In the genomic region with DNA sequence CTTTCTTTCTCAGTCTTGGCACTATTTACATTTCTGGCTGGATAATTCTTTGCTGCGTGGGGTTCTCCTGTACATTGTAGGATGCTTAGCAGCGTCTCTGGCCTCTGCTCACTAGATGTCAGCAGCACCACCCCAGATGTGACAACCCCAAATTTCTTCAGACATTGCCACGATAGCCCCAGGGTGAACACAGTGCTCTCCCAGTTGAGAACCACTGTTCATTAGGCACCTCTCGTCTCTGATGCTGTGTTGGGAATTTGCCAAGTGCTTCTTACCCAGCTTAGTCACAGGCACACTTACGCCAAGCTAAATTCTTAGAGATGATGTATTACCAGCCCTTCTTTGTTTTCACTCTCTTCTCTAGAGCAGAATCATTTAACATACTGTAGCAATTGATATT, we compare ENCODE assay signal across 12 cellular contexts. TPM values are rescaled to one million over a fixed set of nuclear protein-coding genes. Genes with fewer than 3 reads are reported as not detected.
DNase-seq lines count a peak whose midpoint lies in the region; ATAC-seq, FAIRE-seq and TF ChIP-seq lines count a peak whose summit lies in the region.
"Had no signal": no experiment of that assay in that cellular context is flagged by ENCODE, and none has a peak within 500 bp of the region (broad histone marks: within the 10 kb centered on the region; RNA-seq: fewer than 3 reads in every experiment).

No MANE protein-coding gene starts in this region.

- POLR2A ChIA-PET in CD8-positive, alpha-beta T cell (lab: Charles Lee) = no interaction called here

- H3K27ac ChIP-seq in astrocyte (ENCODE audit: low read depth, low read length) (peak overlapping the region; percentile 81), osteoblast (ENCODE audit: low read depth, low read length) (peak overlapping the region; percentile 76)
- H3K27ac ChIP-seq in effector memory CD4-positive, alpha-beta T cell (ENCODE audit: insufficient read depth, low read length, poor library complexity, severe bottlenecking) = no peak overlapping the region
- no peak overlapping the region for H3K27ac ChIP-seq in CD8-positive, alpha-beta T cell (ENCODE audit: low read depth, low read length)

- H3K4me1 Mint-ChIP-seq in astrocyte (ENCODE audit: low read depth, unreplicated experiment) = peaks cover 28% of the 10 kb centered on the region
- H3K4me1 Mint-ChIP-seq in CD8-positive, alpha-beta T cell (ENCODE audit: low read depth) = no peaks in the 10 kb centered on the region

- H3K9me3 Mint-ChIP-seq in astrocyte (ENCODE audit: unreplicated experiment) = no peaks in the 10 kb centered on the region
- no peaks in the 10 kb centered on the region for H3K9me3 Mint-ChIP-seq in CD8-positive, alpha-beta T cell
- H3K9me3 Mint-ChIP-seq: stimulated activated naive CD8-positive, alpha-beta T cell treated with anti-CD3 and anti-CD28 coated beads, Interleukin-15, Interleukin-2, amounts not matched to agents 100 ng/mL and 50 ng/mL, for 24 hours had no signal

- H3K79me2 ChIP-seq in astrocyte (ENCODE audit: insufficient read depth, low read length) (peaks cover 4% of the 10 kb centered on the region), osteoblast (ENCODE audit: insufficient read depth, low read length) (peaks cover 3% of the 10 kb centered on the region)

- H3K27me3 Mint-ChIP-seq in astrocyte (ENCODE audit: low read depth, unreplicated experiment) = no peaks in the 10 kb centered on the region
- H3K27me3 Mint-ChIP-seq in CD8-positive, alpha-beta T cell (ENCODE audit: low read depth) = no peaks in the 10 kb centered on the region
- H3K27me3 Mint-ChIP-seq: stimulated activated naive CD8-positive, alpha-beta T cell treated with anti-CD3 and anti-CD28 coated beads, Interleukin-15, Interleukin-2, amounts not matched to agents 100 ng/mL and 50 ng/mL, for 24 hours had no signal

- H3K9me3 ChIP-seq in astrocyte (ENCODE audit: insufficient read depth, low read depth, low read length) (no peaks in the 10 kb centered on the region), osteoblast (ENCODE audit: low read depth, low read length) (no peaks in the 10 kb centered on the region)
- no peaks in the 10 kb centered on the region for H3K9me3 ChIP-seq in effector memory CD4-positive, alpha-beta T cell (ENCODE audit: control insufficient read depth, low read length)
- H3K9me3 ChIP-seq in CD8-positive, alpha-beta T cell (ENCODE audit: low read length) = no peaks in the 10 kb centered on the region
- H3K9me3 ChIP-seq: esophagus muscularis mucosa had no signal

- no peak overlapping the region for H3K4me3 Mint-ChIP-seq in astrocyte (ENCODE audit: unreplicated experiment)
- H3K4me3 Mint-ChIP-seq in CD8-positive, alpha-beta T cell = no peak overlapping the region
- H3K4me3 Mint-ChIP-seq: stimulated activated naive CD8-positive, alpha-beta T cell treated with anti-CD3 and anti-CD28 coated beads, Interleukin-15, Interleukin-2, amounts not matched to agents 100 ng/mL and 50 ng/mL, for 24 hours had no signal

- peak overlapping the region; percentile 58 for H3K27ac Mint-ChIP-seq in astrocyte (ENCODE audit: unreplicated experiment)
- no peak overlapping the region for H3K27ac Mint-ChIP-seq in CD8-positive, alpha-beta T cell
- H3K27ac Mint-ChIP-seq: stimulated activated naive CD8-positive, alpha-beta T cell treated with anti-CD3 and anti-CD28 coated beads, Interleukin-15, Interleukin-2, amounts not matched to agents 100 ng/mL and 50 ng/mL, for 24 hours had no signal

- H3K36me3 ChIP-seq in astrocyte (ENCODE audit: insufficient read depth, low read length) (peaks cover 4% of the 10 kb centered on the region), osteoblast (ENCODE audit: insufficient read depth, low read length) (peaks cover 3% of the 10 kb centered on the region)
- no peaks in the 10 kb centered on the region for H3K36me3 ChIP-seq in effector memory CD4-positive, alpha-beta T cell (ENCODE audit: control insufficient read depth, insufficient read depth, low read length)
- no peaks in the 10 kb centered on the region for H3K36me3 ChIP-seq in CD8-positive, alpha-beta T cell (ENCODE audit: insufficient read depth, low read length)

- H4K20me1 ChIP-seq in astrocyte (ENCODE audit: insufficient read depth, low read length) (no peaks in the 10 kb centered on the region), osteoblast (ENCODE audit: insufficient read depth, low read length) (no peaks in the 10 kb centered on the region)

- ATAC-seq in CD8-positive, alpha-beta T cell = no peak

- peaks cover 27% of the 10 kb centered on the region for H3K4me1 ChIP-seq in astrocyte (ENCODE audit: insufficient read depth, low read length)
- peaks cover 36% of the 10 kb centered on the region for H3K4me1 ChIP-seq in osteoblast (ENCODE audit: insufficient read depth, low read length)
- no peaks in the 10 kb centered on the region for H3K4me1 ChIP-seq in effector memory CD4-positive, alpha-beta T cell (ENCODE audit: control insufficient read depth, insufficient read depth, low read length, poor library complexity, severe bottlenecking)
- H3K4me1 ChIP-seq in CD8-positive, alpha-beta T cell (ENCODE audit: insufficient read depth, low read length) = no peaks in the 10 kb centered on the region

- DNase-seq in GM13976 (ENCODE audit: low spot score) (no peak), astrocyte (ENCODE audit: low read depth) (peak; percentile 90), osteoblast (ENCODE audit: insufficient read length, low spot score, missing footprints) (peak; percentile 74), NCI-H1694 treated with DMSO at 0.1 percent for 48 hours (lab: John Stamatoyannopoulos, UW) (no peak)
- no peak for DNase-seq in effector memory CD4-positive, alpha-beta T cell
- no peak for DNase-seq in CD8-positive, alpha-beta T cell
- DNase-seq: activated CD4-positive, CD25-positive, alpha-beta regulatory T cell; activated naive CD4-positive, alpha-beta T cell treated with anti-CD3 and anti-CD28 coated beads, Interleukin-2, amount 50 U/mL, for 16 hours; NCI-H1092 treated with DMSO at 0.1 percent for 48 hours; stimulated activated CD4-positive, alpha-beta T cell treated with anti-CD3 and anti-CD28 coated beads, Interleukin-12 subunit alpha, Interleukin-12 subunit beta, amount 100 ng/mL, for 4 hours had no signal

- H3K36me3 Mint-ChIP-seq in astrocyte (ENCODE audit: low read depth, unreplicated experiment) = peaks cover 18% of the 10 kb centered on the region
- no peaks in the 10 kb centered on the region for H3K36me3 Mint-ChIP-seq in CD8-positive, alpha-beta T cell

- in situ Hi-C loops in GM13976 (cut with MboI; ENCODE audit: low sequenced_read_pairs, unreplicated experiment) = loop anchor here (10.0 kb wide), 1 partner anchor 199 kb away; a partner anchor contains a TSS

- peak overlapping the region; percentile 71 for H3K9ac ChIP-seq in astrocyte (ENCODE audit: low read length)

- H2AFZ ChIP-seq in astrocyte (ENCODE audit: low read depth, low read length) (no peak overlapping the region), osteoblast (ENCODE audit: low read length) (peak overlapping the region; percentile 32)

- H3K4me2 ChIP-seq in astrocyte (ENCODE audit: low read length) = peak overlapping the region; percentile 53
- H3K4me2 ChIP-seq in osteoblast (ENCODE audit: insufficient read depth, low read length) = peak overlapping the region; percentile 45

- CTCF ChIA-PET in CD8-positive, alpha-beta T cell (lab: Charles Lee) = no interaction called here

- H3K4me3 ChIP-seq in astrocyte (ENCODE audit: insufficient read depth, low read depth, low read length) (no peak overlapping the region), osteoblast (ENCODE audit: insufficient read depth, low read length) (peak overlapping the region; percentile 15)
- no peak overlapping the region for H3K4me3 ChIP-seq in effector memory CD4-positive, alpha-beta T cell (ENCODE audit: insufficient read depth, low read depth, low read length, poor library complexity, severe bottlenecking)
- H3K4me3 ChIP-seq in CD8-positive, alpha-beta T cell (ENCODE audit: low read depth, low read length) = no peak overlapping the region
- H3K4me3 ChIP-seq: esophagus muscularis mucosa had no signal

- intact Hi-C loops in CD8-positive, alpha-beta T cell (cut with DNase I, micrococcal nuclease) = no loop called here

- TF ChIP-seq CTCF in GM13976 (IDR thresholded peaks at IDR 0.05; ENCODE audit: borderline replicate concordance, control extremely low read depth, extremely low read depth, insufficient read depth, missing control alignments) (peak; percentile 17), astrocyte (IDR thresholded peaks at IDR 0.05; ENCODE audit: insufficient read depth, low read depth, low read length) (no peak), osteoblast (IDR thresholded peaks at IDR 0.05; ENCODE audit: extremely low read depth, low read depth, low read length) (peak; percentile 36)
- TF ChIP-seq CTCF in CD8-positive, alpha-beta T cell (IDR thresholded peaks at IDR 0.05) = no peak

- no peaks in the 10 kb centered on the region for H3K27me3 ChIP-seq in astrocyte (ENCODE audit: insufficient read depth, low read length)
- H3K27me3 ChIP-seq in osteoblast (ENCODE audit: insufficient read depth, low read length) = no peaks in the 10 kb centered on the region
- H3K27me3 ChIP-seq in effector memory CD4-positive, alpha-beta T cell (replicated peaks; ENCODE audit: control insufficient read depth, insufficient read depth, low read length, poor library complexity, severe bottlenecking) = no peaks in the 10 kb centered on the region
- H3K27me3 ChIP-seq in CD8-positive, alpha-beta T cell (ENCODE audit: insufficient read depth, low read length) = no peaks in the 10 kb centered on the region
- H3K27me3 ChIP-seq: esophagus muscularis mucosa had no signal

- peak; percentile 59 for FAIRE-seq in astrocyte (lab: Jason Lieb, UNC)

RNA-seq across cellular contexts. Expression of a gene that starts 9.4 kb away (rescaled TPM):
- total RNA-seq in astrocyte (17.6 and 23.9 TPM in 2 replicates), osteoblast (3.6 and 3.8 TPM in 2 replicates)
- not detected for total RNA-seq in CD8-positive, alpha-beta T cell

RNA-seq across cellular contexts. Expression of a gene that starts 19.0 kb away (rescaled TPM):
- total RNA-seq in astrocyte = 1.2 and 4.6 TPM in 2 replicates
- total RNA-seq in osteoblast = 8.3 and 10.3 TPM in 2 replicates
- 1 to 10 TPM; 2.8 to 2.9 TPM for total RNA-seq in CD8-positive, alpha-beta T cell

RNA-seq across cellular contexts. Expression of a gene that starts 25.2 kb away (rescaled TPM):
- total RNA-seq in astrocyte (not detected in 2 replicates), osteoblast (not detected in 2 replicates)
- total RNA-seq in CD8-positive, alpha-beta T cell = not detected
- total RNA-seq: esophagus muscularis mucosa had no signal

RNA-seq across cellular contexts. Expression of a gene that starts 57.5 kb away (rescaled TPM):
- not detected in 2 replicates for total RNA-seq in astrocyte
- total RNA-seq in osteoblast = 0.29 and 0.36 TPM in 2 replicates
- total RNA-seq in CD8-positive, alpha-beta T cell = not detected
- total RNA-seq: esophagus muscularis mucosa had no signal

Comparison
In these comparisons a context has a peak if more than half of its experiments do, and no peak if none do; other contexts are left out.
1. DNase-seq: peak in astrocyte (single experiment) and osteoblast (single experiment); none in GM13976 (single experiment), NCI-H1694 treated with DMSO at 0.1 percent for 48 hours (single experiment), effector memory CD4-positive, alpha-beta T cell (0 of 3) and CD8-positive, alpha-beta T cell (0 of 7).
2. CTCF ChIP-seq: peak in GM13976 (single experiment) and osteoblast (single experiment); none in astrocyte (single experiment) and CD8-positive, alpha-beta T cell (single experiment).
3. H3K27ac ChIP-seq: peak in astrocyte (single experiment) and osteoblast (single experiment); none in effector memory CD4-positive, alpha-beta T cell (single experiment) and CD8-positive, alpha-beta T cell (single experiment).